Comparison of ENCODE assay signal across 26 cellular contexts in the genomic region with DNA sequence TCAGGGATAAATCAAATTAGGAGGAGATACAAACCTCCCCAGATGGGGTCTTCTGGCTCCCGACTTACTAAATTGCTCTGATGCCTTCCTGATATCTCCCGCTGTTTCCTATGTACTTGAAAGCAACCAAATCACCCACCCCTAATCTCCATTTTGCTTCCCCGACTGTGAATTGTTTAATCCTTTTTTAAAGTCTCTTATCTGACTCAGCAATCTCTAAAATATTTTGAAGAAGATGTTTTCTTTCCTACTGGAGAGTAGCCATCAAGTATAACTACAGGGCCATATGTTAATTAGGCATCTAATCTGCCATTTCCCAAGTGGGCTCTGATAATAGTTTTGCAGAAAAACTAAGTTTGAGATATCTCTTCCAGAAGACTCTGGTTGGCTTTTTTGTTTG.
"Had no signal": no experiment of that assay in that cellular context is flagged by ENCODE, and none has a peak within 500 bp of the region (broad histone marks: within the 10 kb centered on the region; RNA-seq: fewer than 3 reads in every experiment).

No MANE protein-coding gene starts in this region.

- DNase-seq: stimulated activated CD4-positive, alpha-beta T cell treated with anti-CD3 and anti-CD28 coated beads, Interleukin-2, amount 100 ng/mL, for 48 hours; stimulated activated CD4-positive, alpha-beta T cell treated with anti-CD3 and anti-CD28 coated beads, Interleukin-4, amount 100 ng/mL, for 1 hour; stimulated activated CD4-positive, alpha-beta T cell treated with anti-CD3 and anti-CD28 coated beads, Interleukin-4, amount 100 ng/mL, for 24 hours; stimulated activated CD4-positive, alpha-beta T cell treated with anti-CD3 and anti-CD28 coated beads, Interleukin-4, amount 100 ng/mL, for 4 hours; stimulated activated CD8-positive, alpha-beta memory T cell treated with anti-CD3 and anti-CD28 coated beads, Interleukin-4, amount 100 ng/mL, for 48 hours; stimulated activated naive B cell treated with anti-CD40 and anti-IgM and Interleukin-4, amounts not matched to agents 10 μg/mL and 1 μg/mL and 100 μg/mL, for 72 hours; stimulated activated naive CD4-positive, alpha-beta T cell; stimulated activated naive CD4-positive, alpha-beta T cell treated with Interleukin-2 at 50 U/mL for 16 hours; stimulated activated naive CD8-positive, alpha-beta T cell treated with anti-CD3 and anti-CD28 coated beads, Interleukin-15, amount 100 ng/mL, for 72 hours; stimulated activated naive CD8-positive, alpha-beta T cell treated with anti-CD3 and anti-CD28 coated beads, Interleukin-15, Interleukin-2, amounts not matched to agents 100 U/mL and 50 U/mL, for 24 hours; stomach; substantia nigra; testis; thyroid gland; tibial artery; transverse colon; trophoblast cell; upper lobe of left lung; upper lobe of right lung; uterus had no signal

- H3K4me3 ChIP-seq: stomach, suprapubic skin, testis, thoracic aorta, thyroid gland, tibial artery, tibial nerve, transverse colon, upper lobe of left lung, upper lobe of right lung, uterus, vagina had no signal

- ATAC-seq: stimulated activated effector memory CD8-positive, alpha-beta T cell treated with anti-CD3 and anti-CD28 coated beads, Interleukin-12 subunit alpha, Interleukin-12 subunit beta, amount 100 ng/mL, for 72 hours; stimulated activated memory B cell treated with anti-CD40 and anti-IgM and Interleukin-4, amounts not matched to agents 10 μg/mL and 1 μg/mL and 100 μg/mL, for 72 hours; stimulated activated naive B cell treated with anti-CD40 and anti-IgM and Interleukin-4, amounts not matched to agents 10 μg/mL and 1 μg/mL and 100 μg/mL, for 72 hours; stimulated activated naive CD8-positive, alpha-beta T cell treated with anti-CD3 and anti-CD28 coated beads, Interleukin-15, amount 100 ng/mL, for 72 hours; stimulated activated naive CD8-positive, alpha-beta T cell treated with anti-CD3 and anti-CD28 coated beads, Interleukin-15, Interleukin-2, amounts not matched to agents 100 U/mL and 50 U/mL, for 24 hours; upper lobe of right lung had no signal

- H3K4me1 ChIP-seq: stomach, suprapubic skin, testis, thyroid gland, tibial artery, transverse colon, upper lobe of left lung, upper lobe of right lung, uterus, vagina had no signal

- H3K9me3 ChIP-seq: stomach, suprapubic skin, testis, thoracic aorta, thyroid gland, tibial artery, tibial nerve, transverse colon, upper lobe of left lung, upper lobe of right lung, uterus, vagina had no signal

- H3K27me3 ChIP-seq: stomach, suprapubic skin, testis, thyroid gland, tibial nerve, transverse colon, upper lobe of left lung, upper lobe of right lung, uterus, vagina had no signal

- H3K27ac ChIP-seq: stomach, suprapubic skin, testis, thoracic aorta, thyroid gland, tibial artery, tibial nerve, transverse colon, upper lobe of left lung, upper lobe of right lung, uterus, vagina had no signal

- H3K36me3 ChIP-seq: stomach, suprapubic skin, thoracic aorta, thyroid gland, tibial artery, tibial nerve, transverse colon, upper lobe of left lung, upper lobe of right lung, uterus, vagina had no signal
